In genomic region chr4:113947484-113947883, GRCh38 we compare ENCODE assay signal across 11 cellular contexts.
"Had no signal": no experiment of that assay in that cellular context is flagged by ENCODE, and none has a peak within 500 bp of the region (broad histone marks: within the 10 kb centered on the region; RNA-seq: fewer than 3 reads in every experiment).

No MANE protein-coding gene starts in this region.

- H3K4me2 ChIP-seq: GM23338 had no signal

- H3K27ac ChIP-seq: GM23248 had no signal

- DNase-seq: GM23248, GOT3, H7, H9, HCEC 1CT, HFFc6 had no signal

- ATAC-seq: GM23338, HCT116 had no signal

- H3K4me3 Mint-ChIP-seq: GM23338, H9, HFFc6 had no signal

- FAIRE-seq: H1, H54 had no signal

- H3K4me3 ChIP-seq: GM23248, GM23338, HAP-1 had no signal

- H3K27ac Mint-ChIP-seq: GM23338, H9, HFFc6 had no signal

- H3K9me3 ChIP-seq: HAP-1 had no signal

- H2AFZ ChIP-seq: GM23248, GM23338 had no signal

- H3K9ac ChIP-seq: GM23248 had no signal

- H3K9me3 Mint-ChIP-seq: GM23338, H9, HFFc6 had no signal

- H3K36me3 ChIP-seq: HAP-1 had no signal
